Comparison of ENCODE assay signal across 8 cellular contexts in genomic region chr19:47231215-47232054, GRCh38. TPM values are rescaled to one million over a fixed set of nuclear protein-coding genes. Genes with fewer than 3 reads are reported as not detected.
DNase-seq lines count a peak whose midpoint lies in the region; ATAC-seq and TF ChIP-seq lines count a peak whose summit lies in the region.

No MANE protein-coding gene starts in this region.

- in situ Hi-C loops in GM13977 (cut with MboI; ENCODE audit: low pct_unique_long_range_greater_than_20kb, low sequenced_read_pairs, unreplicated experiment): no loop called here

- peak overlapping the region; percentile 40 to 94 (median 87) for H3K27ac Mint-ChIP-seq in naive B cell

- peaks cover 0 to 18% (median 4%) of the 10 kb centered on the region in 3 donors for H3K27me3 Mint-ChIP-seq in naive B cell

- peak overlapping the region; percentile 40 to 87 (median 78) for H3K4me3 Mint-ChIP-seq in naive B cell

- peaks cover 21 to 30% (median 26%) of the 10 kb centered on the region in 3 donors for H3K4me1 Mint-ChIP-seq in naive B cell

- no peaks in the 10 kb centered on the region for H3K9me3 Mint-ChIP-seq in naive B cell

- DNase-seq in GM13977 (ENCODE audit: low spot score) (peak; percentile 91), OCI-M1 (lab: John Stamatoyannopoulos, UW) (peak; percentile 82), activated T-helper 1 cell treated with Interleukin-2 at 50 U/mL for 16 hours (ENCODE audit: low read depth) (peak; percentile 86), fibroblast of gingiva (ENCODE audit: low read depth) (peak; percentile 90), naive B cell (peak; percentile 83)
- peak; percentile 72 to 84 for DNase-seq in stimulated activated CD8-positive, alpha-beta memory T cell treated with anti-CD3 and anti-CD28 coated beads, Interleukin-7, amount 100 ng/mL, for 48 hours (ENCODE audit: extremely low read depth in 1 of 2, low read depth in 1 of 2)

- TF ChIP-seq CTCF in GM13977 (IDR thresholded peaks at IDR 0.05; ENCODE audit: extremely low read depth, insufficient read depth, missing control alignments): no peak

- ATAC-seq in HG03025 (IDR thresholded peaks at IDR 0.05; ENCODE audit: low FRiP score, unreplicated experiment) (peak; percentile 38), naive B cell (ENCODE audit: low read depth in 2 of 2) (peak; percentile 67 to 68), GM21526 (IDR thresholded peaks at IDR 0.05; ENCODE audit: low FRiP score, unreplicated experiment) (no peak)

- no peaks in the 10 kb centered on the region for H3K36me3 Mint-ChIP-seq in naive B cell

RNA-seq across cellular contexts. Expression of gene BBC3, which starts 0.4 kb away (rescaled TPM):
- polyA plus RNA-seq in naive B cell (ENCODE audit: low read depth in 6 of 6): 1 to 10 TPM in 2 of 6 donors, under 1 TPM in 4; 0.32 to 1.4 (median 0.70) TPM

RNA-seq across cellular contexts. Expression of gene CCDC9, which starts 24.9 kb away (rescaled TPM):
- polyA plus RNA-seq in naive B cell (ENCODE audit: low read depth in 6 of 6): 10 to 100 TPM in 2 of 6 donors, 1 to 10 TPM in 4; 7.8 to 13.2 (median 8.8) TPM

RNA-seq across cellular contexts. Expression of gene INAFM1, which starts 43.2 kb away (rescaled TPM):
- polyA plus RNA-seq in naive B cell (ENCODE audit: low read depth in 6 of 6): 1 to 10 TPM; 3.9 to 7.7 (median 5.6) TPM
